ENCODE assay signal across 9 cellular contexts in genomic region chr6:87436435-87436834, GRCh38. TPM values are rescaled to one million over a fixed set of nuclear protein-coding genes. Genes with fewer than 3 reads are reported as not detected.
DNase-seq lines count a peak whose midpoint lies in the region; ATAC-seq, FAIRE-seq and TF ChIP-seq lines count a peak whose summit lies in the region.
"Had no signal": no experiment of that assay in that cellular context is flagged by ENCODE, and none has a peak within 500 bp of the region (broad histone marks: within the 10 kb centered on the region; RNA-seq: fewer than 3 reads in every experiment).

No MANE protein-coding gene starts in this region.

- ATAC-seq in HG02759 (IDR thresholded peaks at IDR 0.05; ENCODE audit: unreplicated experiment): no peak

- DNase-seq in cardiac muscle cell (ENCODE audit: low read depth in 1 of 2, low spot score in 1 of 2): peak; percentile 77 to 86
- no peak for DNase-seq in right atrium auricular region (ENCODE audit: low spot score)
- DNase-seq in SJCRH30: peak; percentile 72 to 88
- peak; percentile 78 for DNase-seq in amniotic epithelial cell (ENCODE audit: low read depth)
- DNase-seq in kidney epithelial cell (ENCODE audit: low read depth): peak; percentile 31
- peak; percentile 5 to 7 for DNase-seq in stimulated activated CD8-positive, alpha-beta memory T cell treated with anti-CD3 and anti-CD28 coated beads, Interleukin-7, amount 100 ng/mL, for 1 hour (ENCODE audit: low read depth in 2 of 2)
- no peak for DNase-seq in frontal cortex (ENCODE audit: low spot score in 2 of 2)

- H3K9me3 ChIP-seq in cardiac muscle cell (ENCODE audit: low read depth) (no peaks in the 10 kb centered on the region), right atrium auricular region (no peaks in the 10 kb centered on the region), SJCRH30 (replicated peaks) (no peaks in the 10 kb centered on the region; the same call in 1 of the 2 replicates)
- H3K9me3 ChIP-seq: thoracic aorta had no signal

- no peaks in the 10 kb centered on the region for H3K27me3 ChIP-seq in cardiac muscle cell
- H3K27me3 ChIP-seq in right atrium auricular region: no peaks in the 10 kb centered on the region
- 0 out of 2 replicates have a peak, but pooled peaks cover 4% of the 10 kb centered on the region for H3K27me3 ChIP-seq in SJCRH30
- H3K27me3 ChIP-seq in kidney epithelial cell (ENCODE audit: control insufficient read depth, insufficient read depth, low read length): no peaks in the 10 kb centered on the region

- FAIRE-seq in frontal cortex (lab: Jason Lieb, UNC): no peak

- H3K36me3 ChIP-seq in cardiac muscle cell: no peaks in the 10 kb centered on the region
- no peaks in the 10 kb centered on the region for H3K36me3 ChIP-seq in right atrium auricular region
- no peaks in the 10 kb centered on the region for H3K36me3 ChIP-seq in SJCRH30
- no peaks in the 10 kb centered on the region for H3K36me3 ChIP-seq in kidney epithelial cell (ENCODE audit: control insufficient read depth, insufficient read depth, low read length)
- H3K36me3 ChIP-seq: thoracic aorta had no signal

- H3K4me1 ChIP-seq in cardiac muscle cell (ENCODE audit: low read depth) (no peaks in the 10 kb centered on the region), right atrium auricular region (no peaks in the 10 kb centered on the region), SJCRH30 (no peaks in the 10 kb centered on the region)

- H3K27ac ChIP-seq in cardiac muscle cell: no peak overlapping the region
- H3K27ac ChIP-seq in right atrium auricular region: no peak overlapping the region
- no peak overlapping the region for H3K27ac ChIP-seq in SJCRH30
- H3K27ac ChIP-seq: thoracic aorta had no signal

- TF ChIP-seq CTCF in cardiac muscle cell (IDR thresholded peaks at IDR 0.05; ENCODE audit: low read depth, low read length) (no peak), right atrium auricular region (IDR thresholded peaks at IDR 0.05) (no peak), kidney epithelial cell (IDR thresholded peaks at IDR 0.05; ENCODE audit: insufficient read depth, low read length, poor library complexity, severe bottlenecking) (no peak)

- H3K4me3 ChIP-seq in cardiac muscle cell (no peak overlapping the region), right atrium auricular region (no peak overlapping the region), SJCRH30 (no peak overlapping the region), kidney epithelial cell (ENCODE audit: low read depth, low read length) (no peak overlapping the region)
- H3K4me3 ChIP-seq: thoracic aorta had no signal

RNA-seq across cellular contexts. Expression of gene CFAP206, which starts 28.7 kb away (rescaled TPM):
- total RNA-seq in cardiac muscle cell: 0.14 TPM in 1 of 2 replicates, not detected in the other
- 0.40 TPM in 1 of 2 replicates, not detected in the other for polyA plus RNA-seq in cardiac muscle cell
- under 1 TPM; 0.26 to 0.39 TPM for total RNA-seq in right atrium auricular region
- total RNA-seq in SJCRH30 (2014; rRNA removed; shearing (Covaris generic)): 0.23 and 0.45 TPM in 2 replicates
- total RNA-seq in kidney epithelial cell: 0.07 and 0.25 TPM in 2 replicates
- 2.0 TPM for total RNA-seq in frontal cortex

RNA-seq across cellular contexts. Expression of gene SLC35A1, which starts 36.3 kb away (rescaled TPM):
- total RNA-seq in cardiac muscle cell: 12.7 TPM in 2 replicates
- polyA plus RNA-seq in cardiac muscle cell: 29.3 and 30.8 TPM in 2 replicates
- 10 to 100 TPM; 10.3 to 11.6 TPM for total RNA-seq in right atrium auricular region
- 16.5 and 18.4 TPM in 2 replicates for total RNA-seq in SJCRH30 (2014; rRNA removed; shearing (Covaris generic))
- 11.6 and 15.1 TPM in 2 replicates for total RNA-seq in kidney epithelial cell
- 24.9 TPM for total RNA-seq in frontal cortex

Comparison
In these comparisons a context has a peak if more than half of its experiments do, and no peak if none do; other contexts are left out.
1. DNase-seq: peak in cardiac muscle cell (2 of 2), SJCRH30 (2 of 2), amniotic epithelial cell (single experiment), kidney epithelial cell (single experiment) and stimulated activated CD8-positive, alpha-beta memory T cell treated with anti-CD3 and anti-CD28 coated beads, Interleukin-7, amount 100 ng/mL, for 1 hour (2 of 2); none in right atrium auricular region (single experiment) and frontal cortex (0 of 2).